ENCODE assay signal across 8 cellular contexts in genomic region chr19:17052439-17052838, GRCh38. TPM values are rescaled to one million over a fixed set of nuclear protein-coding genes. Genes with fewer than 3 reads are reported as not detected.
DNase-seq lines count a peak whose midpoint lies in the region; ATAC-seq and TF ChIP-seq lines count a peak whose summit lies in the region.

No MANE protein-coding gene starts in this region.

- intact Hi-C loops in CD14-positive monocyte (cut with micrococcal nuclease), result loop anchor here (1.0 to 10.0 kb wide), 3 partner anchors 275 to 338 kb away; partner anchors contain the start of gene NWD1 (in 1 of the 2)

- peak overlapping the region; percentile 1; the same call in 1 of the 2 replicates for H3K27ac ChIP-seq in RWPE1
- H3K27ac ChIP-seq in endodermal cell (ENCODE audit: low read depth, low read length), result no peak overlapping the region

- CTCF ChIA-PET in RWPE1 (lab: Yijun Ruan, JAX), result interaction anchor here (0.6 to 1.4 kb wide), 28 partner anchors 8 to 1525 kb away, joined by 3 to 6 read pairs (median 3); no protein-coding TSS in a partner anchor

- H3K9ac ChIP-seq in endodermal cell (ENCODE audit: extremely low read depth, low read length, poor library complexity, severe bottlenecking), result no peak overlapping the region

- H3K4me3 Mint-ChIP-seq in CD14-positive monocyte, result no peak overlapping the region
- no peak overlapping the region for H3K4me3 Mint-ChIP-seq in endodermal cell
- H3K4me3 Mint-ChIP-seq in nephron progenitor cell, result no peak overlapping the region

- no peak for ATAC-seq in HG02798 (IDR thresholded peaks at IDR 0.05; ENCODE audit: poor library complexity, unreplicated experiment)
- no peak for ATAC-seq in GM18861 (IDR thresholded peaks at IDR 0.05; ENCODE audit: unreplicated experiment)

- no peaks in the 10 kb centered on the region for H3K27me3 ChIP-seq in endodermal cell (ENCODE audit: control insufficient read depth, insufficient read depth, low read length, poor library complexity, severe bottlenecking)

- TF ChIP-seq CTCF in CD14-positive monocyte (IDR thresholded peaks at IDR 0.05) (peak; percentile 69), RWPE1 (conservative IDR thresholded peaks at IDR 0.05; ENCODE audit: low read depth) (peak; percentile 69), endodermal cell (conservative IDR thresholded peaks at IDR 0.05) (peak; percentile 80), nephron progenitor cell (IDR thresholded peaks at IDR 0.05) (peak; percentile 57)

- H3K9me3 ChIP-seq in endodermal cell (ENCODE audit: control insufficient read depth, low read length), result no peaks in the 10 kb centered on the region

- H3K27ac Mint-ChIP-seq in CD14-positive monocyte (no peak overlapping the region), endodermal cell (no peak overlapping the region), nephron progenitor cell (peak overlapping the region; percentile 68)

- no peak overlapping the region for H3K4me3 ChIP-seq in endodermal cell (ENCODE audit: low read length)

- H3K36me3 Mint-ChIP-seq in CD14-positive monocyte (peaks cover 66 to 83% of the 10 kb centered on the region in 2 donors), endodermal cell (ENCODE audit: low read depth) (peaks cover 39% of the 10 kb centered on the region), nephron progenitor cell (ENCODE audit: low read depth) (peaks cover 26% of the 10 kb centered on the region)

- no peaks in the 10 kb centered on the region for H3K9me3 Mint-ChIP-seq in CD14-positive monocyte
- H3K9me3 Mint-ChIP-seq in endodermal cell, result no peaks in the 10 kb centered on the region
- H3K9me3 Mint-ChIP-seq in nephron progenitor cell, result no peaks in the 10 kb centered on the region

- no peaks in the 10 kb centered on the region for H3K4me1 ChIP-seq in endodermal cell (ENCODE audit: control insufficient read depth, insufficient read depth, low read length)

- H3K36me3 ChIP-seq in endodermal cell (ENCODE audit: control insufficient read depth, insufficient read depth, low read length), result peaks cover 49% of the 10 kb centered on the region

- no peaks in the 10 kb centered on the region for H3K4me1 Mint-ChIP-seq in CD14-positive monocyte
- no peaks in the 10 kb centered on the region for H3K4me1 Mint-ChIP-seq in endodermal cell
- peaks cover 10% of the 10 kb centered on the region for H3K4me1 Mint-ChIP-seq in nephron progenitor cell

- 72 to 73% methylated on average over 4 to 8 of the region's 8 CpGs for WGBS in endodermal cell (ENCODE audit: insufficient coverage in 1 of 2, insufficient read length in 1 of 2), 2 experiments

- POLR2A ChIA-PET in RWPE1 (lab: Yijun Ruan, JAX; ENCODE audit: low non-redundant PET), result no interaction called here

- DNase-seq in CD14-positive monocyte (ENCODE audit: low spot score), result no peak
- peak; percentile 43 for DNase-seq in H4 (ENCODE audit: low spot score)
- DNase-seq in RWPE1 (ENCODE audit: low spot score), result peak; percentile 35
- peak; percentile 87 for DNase-seq in endodermal cell
- DNase-seq in nephron progenitor cell, result peak; percentile 48
- no peak for DNase-seq in GM19240 (ENCODE audit: insufficient read length, low spot score)

- peaks cover 0 to 5% (median 0%) of the 10 kb centered on the region in 3 donors for H3K27me3 Mint-ChIP-seq in CD14-positive monocyte (ENCODE audit: low read depth in 3 of 3)
- H3K27me3 Mint-ChIP-seq in endodermal cell (ENCODE audit: insufficient read depth), result no peaks in the 10 kb centered on the region
- no peaks in the 10 kb centered on the region for H3K27me3 Mint-ChIP-seq in nephron progenitor cell (ENCODE audit: low read depth, poor library complexity)

RNA-seq across cellular contexts. Expression of gene HAUS8, which starts 22.8 kb away (rescaled TPM):
- polyA plus RNA-seq in CD14-positive monocyte, result 1 to 10 TPM; 2.5 to 4.4 TPM
- total RNA-seq in H4 (2014; rRNA removed; shearing (Covaris generic)), result 10.6 and 22.8 TPM in 2 replicates
- 10 to 100 TPM; 19.4 to 19.9 TPM for total RNA-seq in endodermal cell
- 26.3 TPM for polyA plus RNA-seq in endodermal cell (2013, experiment 1 of 2)
- polyA plus RNA-seq in endodermal cell (2013, experiment 2 of 2), result 17.7 TPM

RNA-seq across cellular contexts. Expression of gene MYO9B, which starts 23.1 kb away (rescaled TPM):
- polyA plus RNA-seq in CD14-positive monocyte, result 1 to 10 TPM; 5.9 to 7.5 TPM
- 15.1 and 21.0 TPM in 2 replicates for total RNA-seq in H4 (2014; rRNA removed; shearing (Covaris generic))
- total RNA-seq in endodermal cell, result 10 to 100 TPM; 79.4 to 96.8 TPM
- polyA plus RNA-seq in endodermal cell (2013, experiment 1 of 2), result 92.6 TPM
- 90.7 TPM for polyA plus RNA-seq in endodermal cell (2013, experiment 2 of 2)

RNA-seq across cellular contexts. Expression of gene CPAMD8, which starts 25.8 kb away (rescaled TPM):
- 1 to 10 TPM; 5.1 to 5.4 TPM for polyA plus RNA-seq in CD14-positive monocyte
- not detected in 2 replicates for total RNA-seq in H4 (2014; rRNA removed; shearing (Covaris generic))
- total RNA-seq in endodermal cell, result 10 to 100 TPM; 19.7 to 22.9 TPM
- 15.1 TPM for polyA plus RNA-seq in endodermal cell (2013, experiment 1 of 2)
- polyA plus RNA-seq in endodermal cell (2013, experiment 2 of 2), result 11.6 TPM

Comparison
In these comparisons a context has a peak if more than half of its experiments do, and no peak if none do; other contexts are left out.
1. DNase-seq: peak in H4 (single experiment), RWPE1 (single experiment), endodermal cell (single experiment) and nephron progenitor cell (single experiment); none in CD14-positive monocyte (single experiment) and GM19240 (single experiment).
2. RNA of gene CPAMD8, which starts 25.8 kb away (total RNA-seq): 19.7 to 22.9 TPM in endodermal cell; not detected in H4; every median in the first group is over 10 times any median in the second.
3. Peak in every context shown above with its lines, with median percentiles within 50 percentile points of each other: CTCF ChIP-seq.